ENCODE assay signal across 27 cellular contexts in the genomic region with DNA sequence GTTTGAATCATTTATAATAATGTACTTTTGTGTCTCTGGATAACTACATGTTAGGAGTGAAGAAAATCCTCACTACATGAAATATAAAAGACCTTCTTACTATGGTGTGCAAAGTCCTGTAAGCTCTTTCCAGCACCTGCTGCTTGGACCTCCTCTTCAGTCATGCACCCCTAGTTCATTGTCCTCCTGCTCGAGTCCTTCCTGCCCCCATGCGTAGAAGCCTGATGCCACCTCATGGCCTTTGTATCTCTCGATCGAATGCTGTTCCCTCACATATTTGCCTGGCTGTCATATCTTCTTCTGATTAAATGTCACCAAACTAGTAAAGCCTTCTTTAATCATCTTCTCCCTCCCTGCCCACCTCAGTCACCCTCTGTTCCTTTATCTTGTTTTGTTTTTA. TPM values are rescaled to one million over a fixed set of nuclear protein-coding genes. Genes with fewer than 3 reads are reported as not detected.
A peak's percentile ranks its signal among the peaks of the same experiment; 100 is the strongest.
DNase-seq lines count a peak whose midpoint lies in the region; FAIRE-seq and TF ChIP-seq lines count a peak whose summit lies in the region.
"Had no signal": no experiment of that assay in that cellular context is flagged by ENCODE, and none has a peak within 500 bp of the region (broad histone marks: within the 10 kb centered on the region; RNA-seq: fewer than 3 reads in every experiment).

No MANE protein-coding gene starts in this region.

- no peaks in the 10 kb centered on the region for H3K36me3 ChIP-seq in H1 (ENCODE audit: control insufficient read depth in 2 of 4, insufficient read depth in 4 of 4, low read length in 3 of 4)
- H3K36me3 ChIP-seq: neural progenitor cell, Peyer's patch had no signal

- intact Hi-C loops in activated CD4-positive, alpha-beta memory T cell treated with anti-CD3 and anti-CD28 coated beads for 36 hours (cut with micrococcal nuclease), result no loop called here

- no peak overlapping the region for H2BK20ac ChIP-seq in H9 (ENCODE audit: low read depth, low read length, poor library complexity, severe bottlenecking)
- H2BK20ac ChIP-seq in H1 (ENCODE audit: low read length), result no peak overlapping the region

- no peaks in the 10 kb centered on the region for H3K36me3 Mint-ChIP-seq in activated CD4-positive, alpha-beta memory T cell treated with anti-CD3 and anti-CD28 coated beads for 36 hours
- H3K36me3 Mint-ChIP-seq in activated CD4-positive, alpha-beta memory T cell treated with anti-CD3 and anti-CD28 coated beads, Interleukin-2, amount 10 ng/mL, durations not matched to agents 7 days and 5 days (ENCODE audit: low read depth), result no peaks in the 10 kb centered on the region
- H3K36me3 Mint-ChIP-seq in H9 (ENCODE audit: insufficient read depth in 1 of 3, low read depth in 3 of 3) (no peaks in the 10 kb centered on the region), neural crest cell (ENCODE audit: low read depth) (no peaks in the 10 kb centered on the region)
- H3K36me3 Mint-ChIP-seq: memory B cell, neural progenitor cell had no signal

- H3K27me3 Mint-ChIP-seq in activated CD4-positive, alpha-beta memory T cell treated with anti-CD3 and anti-CD28 coated beads for 36 hours, result no peaks in the 10 kb centered on the region
- H3K27me3 Mint-ChIP-seq in activated CD4-positive, alpha-beta memory T cell treated with anti-CD3 and anti-CD28 coated beads, Interleukin-2, amount 10 ng/mL, durations not matched to agents 7 days and 5 days, result no peaks in the 10 kb centered on the region
- H3K27me3 Mint-ChIP-seq in H9 (ENCODE audit: low read depth), result no peaks in the 10 kb centered on the region
- no peaks in the 10 kb centered on the region for H3K27me3 Mint-ChIP-seq in neural crest cell (ENCODE audit: low read depth)
- H3K27me3 Mint-ChIP-seq: activated naive CD8-positive, alpha-beta T cell treated with anti-CD3 and anti-CD28 coated beads, Interleukin-2, amount 10 ng/mL, durations not matched to agents 7 days and 5 days; memory B cell had no signal

- no peak overlapping the region for H3K27ac ChIP-seq in H9 (ENCODE audit: insufficient read length, low read depth, low read length)
- H3K27ac ChIP-seq in H1 (ENCODE audit: low read depth, low read length), result no peak overlapping the region
- H3K27ac ChIP-seq: neural progenitor cell, Peyer's patch had no signal

- H3K14ac ChIP-seq in H9 (ENCODE audit: insufficient read depth, low read length) (no peak overlapping the region), H1 (ENCODE audit: insufficient read length) (no peak overlapping the region)

- POLR2A ChIA-PET in activated CD4-positive, alpha-beta memory T cell treated with anti-CD3 and anti-CD28 coated beads for 36 hours (lab: Charles Lee), result no interaction called here
- POLR2A ChIA-PET in activated CD4-positive, alpha-beta memory T cell treated with anti-CD3 and anti-CD28 coated beads, Interleukin-2, amount 10 ng/mL, durations not matched to agents 7 days and 5 days (lab: Charles Lee), result no interaction called here
- POLR2A ChIA-PET in H1 (lab: Charles Lee; ENCODE audit: partially characterized antibody), result no interaction called here

- no peak overlapping the region for H3K56ac ChIP-seq in H9 (ENCODE audit: insufficient read length, low read depth, low read length)
- no peak overlapping the region for H3K56ac ChIP-seq in H1 (replicated peaks; ENCODE audit: insufficient read length, low read depth, low read length)

- H3K23ac ChIP-seq in H9 (ENCODE audit: insufficient read length, low read depth, low read length), result no peak overlapping the region
- H3K23ac ChIP-seq in H1 (ENCODE audit: insufficient read length), result no peak overlapping the region

- no peak overlapping the region for H4K91ac ChIP-seq in H9 (ENCODE audit: insufficient read length, low read depth, low read length)
- H4K91ac ChIP-seq in H1 (replicated peaks; ENCODE audit: insufficient read length, low read length), result no peak overlapping the region

- no peak for FAIRE-seq in H1 (lab: Jason Lieb, UNC)
- FAIRE-seq: A204.1, bronchial epithelial cell, GM12892 had no signal

- no peaks in the 10 kb centered on the region for H3K27me3 ChIP-seq in H9 (ENCODE audit: insufficient read depth, low read length)
- no peaks in the 10 kb centered on the region for H3K27me3 ChIP-seq in H1 (replicated peaks in 1 of 4; ENCODE audit: control insufficient read depth in 3 of 4, extremely low read depth in 1 of 4, insufficient read depth in 3 of 4, low read length in 3 of 4)
- H3K27me3 ChIP-seq: neural progenitor cell, Peyer's patch had no signal

- H2AK5ac ChIP-seq in H9 (ENCODE audit: insufficient read length, low read length) (no peak overlapping the region), H1 (ENCODE audit: low read depth, low read length) (no peak overlapping the region)

- no peak for TF ChIP-seq POLR2A in H1 (IDR thresholded peaks at IDR 0.05; ENCODE audit: control extremely low read depth in 1 of 2, low read depth in 2 of 2, low read length in 2 of 2)

- no CpG with 5 or more reads among the region's 4 CpGs for WGBS in H9 (ENCODE audit: extremely low coverage, insufficient read length, low lambda C conversion rate)
- WGBS in H1 (ENCODE audit: extremely low coverage in 1 of 2, insufficient coverage in 1 of 2, insufficient read length in 1 of 2, insufficient replicate concordance in 2 of 2, low coverage in 1 of 2, low lambda C conversion rate in 2 of 2, missing lambda C conversion rate in 1 of 2), 2 experiments, result 86% methylated on average over 4 of the region's 4 CpGs; no CpG with 5 or more reads in 1 of the 2 experiments

- H3K4me2 ChIP-seq in H9 (ENCODE audit: insufficient read depth, insufficient read length, low read length) (no peak overlapping the region), H1 (ENCODE audit: insufficient read depth in 1 of 2, low read depth in 2 of 2, low read length in 2 of 2) (no peak overlapping the region)
- H3K4me2 ChIP-seq: neural progenitor cell, smooth muscle cell had no signal

- no peaks in the 10 kb centered on the region for H3K4me1 Mint-ChIP-seq in activated CD4-positive, alpha-beta memory T cell treated with anti-CD3 and anti-CD28 coated beads for 36 hours (ENCODE audit: low read depth)
- H3K4me1 Mint-ChIP-seq in activated CD4-positive, alpha-beta memory T cell treated with anti-CD3 and anti-CD28 coated beads, Interleukin-2, amount 10 ng/mL, durations not matched to agents 7 days and 5 days, result no peaks in the 10 kb centered on the region
- H3K4me1 Mint-ChIP-seq in H9 (peaks cover 21% of the 10 kb centered on the region in 2 experiments), neural crest cell (peaks cover 18% of the 10 kb centered on the region)

- H3K4me1 ChIP-seq in H9 (ENCODE audit: insufficient read depth, low read length) (no peaks in the 10 kb centered on the region; the same call in 1 of the 2 replicates), H1 (replicated peaks in 1 of 4; ENCODE audit: control insufficient read depth in 3 of 4, insufficient read depth in 4 of 4, low read length in 3 of 4) (peaks cover 0 to 5% (median 2%) of the 10 kb centered on the region in 4 experiments; a peak in 2 of 7 replicates)
- H3K4me1 ChIP-seq: neural progenitor cell, Peyer's patch had no signal

- H4K8ac ChIP-seq in H9 (replicated peaks; ENCODE audit: insufficient read length, low read depth, low read length) (no peak overlapping the region), H1 (ENCODE audit: extremely low read depth, insufficient read depth, low read length) (no peak overlapping the region; the same call in 1 of the 2 replicates)

- no peaks in the 10 kb centered on the region for H3K23me2 ChIP-seq in H9 (ENCODE audit: insufficient read length, low read depth, low read length, poor library complexity, severe bottlenecking)
- H3K23me2 ChIP-seq in H1 (ENCODE audit: low read depth, low read length), result no peaks in the 10 kb centered on the region

- H2BK120ac ChIP-seq in H9 (ENCODE audit: low read depth, low read length, poor library complexity, severe bottlenecking) (no peak overlapping the region), H1 (replicated peaks; ENCODE audit: low read depth, low read length) (no peak overlapping the region)

- no peak overlapping the region for H3K9ac ChIP-seq in H9 (ENCODE audit: extremely low read depth, insufficient read length, low read length)
- H3K9ac ChIP-seq in H1 (replicated peaks in 1 of 4; ENCODE audit: extremely low read depth in 1 of 4, low read depth in 3 of 4, low read length in 3 of 4), result no peak overlapping the region; a peak in 1 of 7 replicates
- H3K9ac ChIP-seq: neural progenitor cell had no signal

- no peak overlapping the region for H3K4me3 ChIP-seq in H1 (ENCODE audit: extremely low read depth in 1 of 4, insufficient read depth in 2 of 4, low read depth in 3 of 4, low read length in 4 of 4)
- H3K4me3 ChIP-seq: neural progenitor cell, Peyer's patch, smooth muscle cell had no signal

- no peaks in the 10 kb centered on the region for H3K79me1 ChIP-seq in H9 (ENCODE audit: insufficient read depth, low read depth, low read length, poor library complexity, severe bottlenecking)
- no peaks in the 10 kb centered on the region for H3K79me1 ChIP-seq in H1 (ENCODE audit: low read depth, low read length)

- H2BK15ac ChIP-seq in H9 (ENCODE audit: low read depth, low read length), result no peak overlapping the region
- H2BK15ac ChIP-seq in H1 (ENCODE audit: low read length), result no peak overlapping the region

- CTCF ChIA-PET in activated CD4-positive, alpha-beta memory T cell treated with anti-CD3 and anti-CD28 coated beads for 36 hours (lab: Charles Lee), result no interaction called here
- CTCF ChIA-PET in activated CD4-positive, alpha-beta memory T cell treated with anti-CD3 and anti-CD28 coated beads, Interleukin-2, amount 10 ng/mL, durations not matched to agents 7 days and 5 days (lab: Charles Lee), result no interaction called here
- CTCF ChIA-PET in H1 (lab: Charles Lee; ENCODE audit: partially characterized antibody), result interaction anchor here (1.0 to 1.2 kb wide), 3 partner anchors 10 to 590 kb away, joined by 3 to 4 read pairs (median 3); no protein-coding TSS in a partner anchor

- peak; percentile 37 to 45; a peak in 3 of 4 replicates for TF ChIP-seq RAD21 in H1 (IDR thresholded peaks at IDR 0.05 in 1 of 2, conservative IDR thresholded peaks at IDR 0.05 in 1 of 2; ENCODE audit: low read depth in 2 of 2, low read length in 2 of 2)

- H2AFZ ChIP-seq in H9 (ENCODE audit: low read length) (no peak overlapping the region), H1 (ENCODE audit: low read length) (no peak overlapping the region)
- H2AFZ ChIP-seq: neural progenitor cell had no signal

- no peak for TF ChIP-seq CTCF in H9 (conservative IDR thresholded peaks at IDR 0.05)
- no peak for TF ChIP-seq CTCF in H1 (IDR thresholded peaks at IDR 0.05; ENCODE audit: control extremely low read depth in 1 of 3, insufficient read depth in 1 of 3, low read depth in 1 of 3, low read length in 3 of 3)
- no peak for TF ChIP-seq CTCF in neural crest cell (conservative IDR thresholded peaks at IDR 0.05)

- no peak overlapping the region for H3K4ac ChIP-seq in H9 (ENCODE audit: low read depth, low read length)
- H3K4ac ChIP-seq in H1 (replicated peaks; ENCODE audit: insufficient read length, low read depth, low read length), result no peak overlapping the region

- H2BK12ac ChIP-seq in H9 (ENCODE audit: insufficient read length, low read depth, low read length) (no peak overlapping the region), H1 (ENCODE audit: low read depth, low read length) (no peak overlapping the region)

- H3T11ph ChIP-seq in H9 (ENCODE audit: low read length), result no peak overlapping the region

- H3K9me3 ChIP-seq in H9 (ENCODE audit: control insufficient read depth, low read depth, low read length) (no peaks in the 10 kb centered on the region), H1 (ENCODE audit: insufficient read depth in 2 of 2, low read depth in 1 of 2, low read length in 1 of 2) (no peaks in the 10 kb centered on the region)
- H3K9me3 ChIP-seq: Peyer's patch had no signal

- peak; percentile 9 for DNase-seq in activated CD4-positive, alpha-beta memory T cell treated with anti-CD3 and anti-CD28 coated beads for 36 hours
- DNase-seq in activated CD4-positive, alpha-beta memory T cell treated with anti-CD3 and anti-CD28 coated beads, Interleukin-2, amount 10 ng/mL, durations not matched to agents 7 days and 5 days, result no peak
- DNase-seq in H9, result no peak
- no peak for DNase-seq in H1 (ENCODE audit: low read depth in 1 of 2, low spot score in 2 of 2)
- no peak for DNase-seq in neural crest cell (ENCODE audit: low read depth, low spot score)
- DNase-seq in stimulated activated CD4-positive, alpha-beta T cell treated with anti-CD3 and anti-CD28 coated beads, Interleukin-1b, Interleukin-23, amount 100 ng/mL, for 48 hours, result no peak
- DNase-seq in stimulated activated naive CD4-positive, alpha-beta T cell treated with Interleukin-2 at 50 U/mL for 16 hours (lab: John Stamatoyannopoulos, UW), result no peak
- no peak for DNase-seq in DMS53 treated with DMSO at 0.1 percent for 48 hours (lab: John Stamatoyannopoulos, UW; ENCODE audit: unreplicated experiment)
- DNase-seq: activated CD4-positive, alpha-beta T cell treated with anti-CD3 and anti-CD28 coated beads for 1 hour; activated naive CD8-positive, alpha-beta T cell treated with anti-CD3 and anti-CD28 coated beads, Interleukin-2, amount 10 ng/mL, durations not matched to agents 7 days and 5 days; aorta; effector CD8-positive, alpha-beta T cell; hippocampal formation; left cardiac atrium; NCI-H1048; NCI-H1694 treated with DMSO at 0.1 percent for 48 hours; NCI-H524; SHP77; stimulated activated naive CD8-positive, alpha-beta T cell treated with anti-CD3 and anti-CD28 coated beads, Interleukin-15, Interleukin-2, amounts not matched to agents 100 U/mL and 50 U/mL, for 24 hours had no signal

- H3K79me2 ChIP-seq in H9 (ENCODE audit: insufficient read depth, low read length) (no peaks in the 10 kb centered on the region), H1 (ENCODE audit: control insufficient read depth in 1 of 2, insufficient read depth in 2 of 2, low read length in 2 of 2) (no peaks in the 10 kb centered on the region)

- no peak overlapping the region for H3K27ac Mint-ChIP-seq in activated CD4-positive, alpha-beta memory T cell treated with anti-CD3 and anti-CD28 coated beads for 36 hours
- H3K27ac Mint-ChIP-seq in activated CD4-positive, alpha-beta memory T cell treated with anti-CD3 and anti-CD28 coated beads, Interleukin-2, amount 10 ng/mL, durations not matched to agents 7 days and 5 days, result no peak overlapping the region
- 0 out of 7 replicates have a peak overlapping the region, but pooled peaks of 2 of the 3 experiments have one; percentile 30 to 37 for H3K27ac Mint-ChIP-seq in H9
- H3K27ac Mint-ChIP-seq in neural crest cell (ENCODE audit: unreplicated experiment), result peak overlapping the region; percentile 79
- H3K27ac Mint-ChIP-seq: activated naive CD8-positive, alpha-beta T cell treated with anti-CD3 and anti-CD28 coated beads, Interleukin-2, amount 10 ng/mL, durations not matched to agents 7 days and 5 days; memory B cell; neural progenitor cell; T-helper 2 cell treated with Interferon-gamma antibody and Interleukin-4, amounts not matched to agents 5 μg/mL and 100 μg/mL, for 36 hours had no signal

- no peak for TF ChIP-seq EP300 in H1 (IDR thresholded peaks at IDR 0.05; ENCODE audit: borderline replicate concordance in 1 of 2, low read depth in 2 of 2, low read length in 2 of 2)

- H3K18ac ChIP-seq in H9 (ENCODE audit: insufficient read length, low read depth, low read length) (no peak overlapping the region), H1 (ENCODE audit: extremely low read depth, low read length) (no peak overlapping the region)

- no peak overlapping the region for H3K4me3 Mint-ChIP-seq in activated CD4-positive, alpha-beta memory T cell treated with anti-CD3 and anti-CD28 coated beads for 36 hours
- no peak overlapping the region for H3K4me3 Mint-ChIP-seq in activated CD4-positive, alpha-beta memory T cell treated with anti-CD3 and anti-CD28 coated beads, Interleukin-2, amount 10 ng/mL, durations not matched to agents 7 days and 5 days
- H3K4me3 Mint-ChIP-seq in H9 (no peak overlapping the region), neural crest cell (no peak overlapping the region)
- H3K4me3 Mint-ChIP-seq: activated naive CD8-positive, alpha-beta T cell treated with anti-CD3 and anti-CD28 coated beads, Interleukin-2, amount 10 ng/mL, durations not matched to agents 7 days and 5 days; memory B cell; neural progenitor cell; T-helper 2 cell treated with Interferon-gamma antibody and Interleukin-4, amounts not matched to agents 5 μg/mL and 100 μg/mL, for 36 hours had no signal

- H4K5ac ChIP-seq in H9 (ENCODE audit: insufficient read length, low read depth, low read length) (no peak overlapping the region), H1 (ENCODE audit: insufficient read length, low read depth, low read length) (no peak overlapping the region)

- H3K9me3 Mint-ChIP-seq in activated CD4-positive, alpha-beta memory T cell treated with anti-CD3 and anti-CD28 coated beads for 36 hours, result no peaks in the 10 kb centered on the region
- H3K9me3 Mint-ChIP-seq in activated CD4-positive, alpha-beta memory T cell treated with anti-CD3 and anti-CD28 coated beads, Interleukin-2, amount 10 ng/mL, durations not matched to agents 7 days and 5 days, result no peaks in the 10 kb centered on the region
- no peaks in the 10 kb centered on the region for H3K9me3 Mint-ChIP-seq in H9
- no peaks in the 10 kb centered on the region for H3K9me3 Mint-ChIP-seq in neural crest cell
- H3K9me3 Mint-ChIP-seq: memory B cell; neural progenitor cell; T-helper 2 cell treated with Interferon-gamma antibody and Interleukin-4, amounts not matched to agents 5 μg/mL and 100 μg/mL, for 36 hours had no signal

- H2BK5ac ChIP-seq in H9 (ENCODE audit: insufficient read length, low read length), result no peak overlapping the region
- no peak overlapping the region for H2BK5ac ChIP-seq in H1 (ENCODE audit: low read depth, low read length)

- no peaks in the 10 kb centered on the region for H4K20me1 ChIP-seq in H9 (ENCODE audit: control insufficient read depth, insufficient read depth, insufficient read length)
- no peaks in the 10 kb centered on the region for H4K20me1 ChIP-seq in H1 (replicated peaks in 1 of 2; ENCODE audit: control insufficient read depth in 1 of 2, insufficient read depth in 2 of 2, low read length in 2 of 2)

RNA-seq across cellular contexts. Expression of gene SUCLG2, which starts 49.9 kb away (rescaled TPM):
- 10 to 100 TPM; 53.3 to 57.8 TPM for total RNA-seq in activated CD4-positive, alpha-beta memory T cell treated with anti-CD3 and anti-CD28 coated beads for 36 hours
- total RNA-seq in activated CD4-positive, alpha-beta memory T cell treated with anti-CD3 and anti-CD28 coated beads, Interleukin-2, amount 10 ng/mL, durations not matched to agents 7 days and 5 days, result 10 to 100 TPM; 46.9 to 48.5 TPM
- total RNA-seq in H9 (2021), result 38.1 and 38.5 TPM in 2 replicates
- 42.9 and 46.2 TPM in 2 replicates for total RNA-seq in H1 (2021; fragmentation: NEBNext Ultra II Directional; extraction: Animal tissue kit (Norgen Biotek cat#: 25700))
- polyA plus RNA-seq in H1 (2011; rRNA removed), result 8.1 and 12.9 TPM in 2 replicates
- polyA plus RNA-seq in H1 (2011; cell fraction: cytosol; rRNA removed), result 20.3 TPM
- polyA plus RNA-seq in H1 (2011; cell fraction: nucleus; rRNA removed), result 8.9 TPM
- polyA plus RNA-seq in H1 (2012, experiment 1 of 2), result 30.2 to 41.4 TPM (median 32.5 TPM) in 4 replicates
- polyA plus RNA-seq in H1 (2012, experiment 2 of 2), result 4.3 TPM
- polyA plus RNA-seq in H1 (2013, experiment 1 of 2), result 35.2 TPM
- polyA plus RNA-seq in H1 (2013, experiment 2 of 2), result 33.5 TPM
- polyA minus RNA-seq in H1 (2011; rRNA and poly(A)+ RNA removed), result 14.5 and 19.4 TPM in 2 replicates
- 15.0 TPM for polyA minus RNA-seq in H1 (2011; cell fraction: cytosol; rRNA and poly(A)+ RNA removed)
- 23.4 TPM for polyA minus RNA-seq in H1 (2011; cell fraction: nucleus; rRNA and poly(A)+ RNA removed)
- total RNA-seq in neural crest cell, result 36.4 and 39.3 TPM in 2 replicates

Comparison
In these comparisons a context has a peak if more than half of its experiments do, and no peak if none do; other contexts are left out.
1. H3K27ac Mint-ChIP-seq: peak in H9 (2 of 3) and neural crest cell (single experiment); none in activated CD4-positive, alpha-beta memory T cell treated with anti-CD3 and anti-CD28 coated beads for 36 hours (single experiment) and activated CD4-positive, alpha-beta memory T cell treated with anti-CD3 and anti-CD28 coated beads, Interleukin-2, amount 10 ng/mL, durations not matched to agents 7 days and 5 days (single experiment).